ENCODE assay signal across 1 cellular context in the genomic region with DNA sequence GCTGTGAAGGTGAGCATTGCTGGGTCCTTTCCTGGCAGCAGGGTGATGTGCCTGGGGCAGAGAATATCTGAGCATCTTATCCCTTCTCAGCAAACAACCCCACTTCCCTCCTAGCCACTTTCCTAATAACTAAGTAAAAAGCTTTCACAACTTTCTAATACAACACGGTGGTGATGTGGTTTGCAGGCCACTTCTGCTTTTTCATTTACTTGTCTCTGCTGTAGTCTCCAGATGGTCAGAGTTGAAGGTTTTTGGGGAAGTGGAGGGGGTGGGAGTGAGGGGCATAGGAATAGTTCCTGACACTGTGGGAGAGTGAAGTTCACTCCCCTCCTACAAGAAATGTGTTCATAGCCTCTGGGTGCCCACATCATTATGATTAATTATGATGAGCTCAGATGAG.
TF ChIP-seq lines count a peak whose summit lies in the region.

No MANE protein-coding gene starts in this region.

TF ChIP-seq in GM23338, 12 proteins besides CTCF, POLR2A, EP300 and RAD21 (continued from another document):
- TF ChIP-seq, protein P1, sequence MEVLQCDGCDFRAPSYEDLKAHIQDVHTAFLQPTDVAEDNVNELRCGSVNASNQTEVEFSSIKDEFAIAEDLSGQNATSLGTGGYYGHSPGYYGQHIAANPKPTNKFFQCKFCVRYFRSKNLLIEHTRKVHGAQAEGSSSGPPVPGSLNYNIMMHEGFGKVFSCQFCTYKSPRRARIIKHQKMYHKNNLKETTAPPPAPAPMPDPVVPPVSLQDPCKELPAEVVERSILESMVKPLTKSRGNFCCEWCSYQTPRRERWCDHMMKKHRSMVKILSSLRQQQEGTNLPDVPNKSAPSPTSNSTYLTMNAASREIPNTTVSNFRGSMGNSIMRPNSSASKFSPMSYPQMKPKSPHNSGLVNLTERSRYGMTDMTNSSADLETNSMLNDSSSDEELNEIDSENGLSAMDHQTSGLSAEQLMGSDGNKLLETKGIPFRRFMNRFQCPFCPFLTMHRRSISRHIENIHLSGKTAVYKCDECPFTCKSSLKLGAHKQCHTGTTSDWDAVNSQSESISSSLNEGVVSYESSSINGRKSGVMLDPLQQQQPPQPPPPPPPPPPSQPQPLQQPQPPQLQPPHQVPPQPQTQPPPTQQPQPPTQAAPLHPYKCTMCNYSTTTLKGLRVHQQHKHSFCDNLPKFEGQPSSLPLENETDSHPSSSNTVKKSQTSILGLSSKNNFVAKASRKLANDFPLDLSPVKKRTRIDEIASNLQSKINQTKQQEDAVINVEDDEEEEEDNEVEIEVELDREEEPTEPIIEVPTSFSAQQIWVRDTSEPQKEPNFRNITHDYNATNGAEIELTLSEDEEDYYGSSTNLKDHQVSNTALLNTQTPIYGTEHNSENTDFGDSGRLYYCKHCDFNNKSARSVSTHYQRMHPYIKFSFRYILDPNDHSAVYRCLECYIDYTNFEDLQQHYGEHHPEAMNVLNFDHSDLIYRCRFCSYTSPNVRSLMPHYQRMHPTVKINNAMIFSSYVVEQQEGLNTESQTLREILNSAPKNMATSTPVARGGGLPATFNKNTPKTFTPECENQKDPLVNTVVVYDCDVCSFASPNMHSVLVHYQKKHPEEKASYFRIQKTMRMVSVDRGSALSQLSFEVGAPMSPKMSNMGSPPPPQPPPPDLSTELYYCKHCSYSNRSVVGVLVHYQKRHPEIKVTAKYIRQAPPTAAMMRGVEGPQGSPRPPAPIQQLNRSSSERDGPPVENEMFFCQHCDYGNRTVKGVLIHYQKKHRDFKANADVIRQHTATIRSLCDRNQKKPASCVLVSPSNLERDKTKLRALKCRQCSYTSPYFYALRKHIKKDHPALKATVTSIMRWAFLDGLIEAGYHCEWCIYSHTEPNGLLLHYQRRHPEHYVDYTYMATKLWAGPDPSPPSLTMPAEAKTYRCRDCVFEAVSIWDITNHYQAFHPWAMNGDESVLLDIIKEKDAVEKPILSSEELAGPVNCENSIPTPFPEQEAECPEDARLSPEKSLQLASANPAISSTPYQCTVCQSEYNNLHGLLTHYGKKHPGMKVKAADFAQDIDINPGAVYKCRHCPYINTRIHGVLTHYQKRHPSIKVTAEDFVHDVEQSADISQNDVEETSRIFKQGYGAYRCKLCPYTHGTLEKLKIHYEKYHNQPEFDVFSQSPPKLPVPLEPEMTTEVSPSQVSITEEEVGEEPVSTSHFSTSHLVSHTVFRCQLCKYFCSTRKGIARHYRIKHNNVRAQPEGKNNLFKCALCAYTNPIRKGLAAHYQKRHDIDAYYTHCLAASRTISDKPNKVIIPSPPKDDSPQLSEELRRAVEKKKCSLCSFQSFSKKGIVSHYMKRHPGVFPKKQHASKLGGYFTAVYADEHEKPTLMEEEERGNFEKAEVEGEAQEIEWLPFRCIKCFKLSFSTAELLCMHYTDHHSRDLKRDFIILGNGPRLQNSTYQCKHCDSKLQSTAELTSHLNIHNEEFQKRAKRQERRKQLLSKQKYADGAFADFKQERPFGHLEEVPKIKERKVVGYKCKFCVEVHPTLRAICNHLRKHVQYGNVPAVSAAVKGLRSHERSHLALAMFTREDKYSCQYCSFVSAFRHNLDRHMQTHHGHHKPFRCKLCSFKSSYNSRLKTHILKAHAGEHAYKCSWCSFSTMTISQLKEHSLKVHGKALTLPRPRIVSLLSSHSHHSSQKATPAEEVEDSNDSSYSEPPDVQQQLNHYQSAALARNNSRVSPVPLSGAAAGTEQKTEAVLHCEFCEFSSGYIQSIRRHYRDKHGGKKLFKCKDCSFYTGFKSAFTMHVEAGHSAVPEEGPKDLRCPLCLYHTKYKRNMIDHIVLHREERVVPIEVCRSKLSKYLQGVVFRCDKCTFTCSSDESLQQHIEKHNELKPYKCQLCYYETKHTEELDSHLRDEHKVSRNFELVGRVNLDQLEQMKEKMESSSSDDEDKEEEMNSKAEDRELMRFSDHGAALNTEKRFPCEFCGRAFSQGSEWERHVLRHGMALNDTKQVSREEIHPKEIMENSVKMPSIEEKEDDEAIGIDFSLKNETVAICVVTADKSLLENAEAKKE (CRISPR knock-in tag; IDR thresholded peaks at IDR 0.05), result no peak
- TF ChIP-seq, protein P2, sequence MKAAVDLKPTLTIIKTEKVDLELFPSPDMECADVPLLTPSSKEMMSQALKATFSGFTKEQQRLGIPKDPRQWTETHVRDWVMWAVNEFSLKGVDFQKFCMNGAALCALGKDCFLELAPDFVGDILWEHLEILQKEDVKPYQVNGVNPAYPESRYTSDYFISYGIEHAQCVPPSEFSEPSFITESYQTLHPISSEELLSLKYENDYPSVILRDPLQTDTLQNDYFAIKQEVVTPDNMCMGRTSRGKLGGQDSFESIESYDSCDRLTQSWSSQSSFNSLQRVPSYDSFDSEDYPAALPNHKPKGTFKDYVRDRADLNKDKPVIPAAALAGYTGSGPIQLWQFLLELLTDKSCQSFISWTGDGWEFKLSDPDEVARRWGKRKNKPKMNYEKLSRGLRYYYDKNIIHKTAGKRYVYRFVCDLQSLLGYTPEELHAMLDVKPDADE (IDR thresholded peaks at IDR 0.05), result no peak
- TF ChIP-seq EZH2phosphoT487 (IDR thresholded peaks at IDR 0.05; ENCODE audit: unreplicated experiment) (no peak), STAT1 (IDR thresholded peaks at IDR 0.05; ENCODE audit: unreplicated experiment) (no peak), ZNF114 (CRISPR knock-in tag; IDR thresholded peaks at IDR 0.05) (no peak), ZNF331 (CRISPR knock-in tag; IDR thresholded peaks at IDR 0.05; ENCODE audit: low read depth) (no peak)
